Comparison of ENCODE assay signal across 8 cellular contexts in the genomic region with DNA sequence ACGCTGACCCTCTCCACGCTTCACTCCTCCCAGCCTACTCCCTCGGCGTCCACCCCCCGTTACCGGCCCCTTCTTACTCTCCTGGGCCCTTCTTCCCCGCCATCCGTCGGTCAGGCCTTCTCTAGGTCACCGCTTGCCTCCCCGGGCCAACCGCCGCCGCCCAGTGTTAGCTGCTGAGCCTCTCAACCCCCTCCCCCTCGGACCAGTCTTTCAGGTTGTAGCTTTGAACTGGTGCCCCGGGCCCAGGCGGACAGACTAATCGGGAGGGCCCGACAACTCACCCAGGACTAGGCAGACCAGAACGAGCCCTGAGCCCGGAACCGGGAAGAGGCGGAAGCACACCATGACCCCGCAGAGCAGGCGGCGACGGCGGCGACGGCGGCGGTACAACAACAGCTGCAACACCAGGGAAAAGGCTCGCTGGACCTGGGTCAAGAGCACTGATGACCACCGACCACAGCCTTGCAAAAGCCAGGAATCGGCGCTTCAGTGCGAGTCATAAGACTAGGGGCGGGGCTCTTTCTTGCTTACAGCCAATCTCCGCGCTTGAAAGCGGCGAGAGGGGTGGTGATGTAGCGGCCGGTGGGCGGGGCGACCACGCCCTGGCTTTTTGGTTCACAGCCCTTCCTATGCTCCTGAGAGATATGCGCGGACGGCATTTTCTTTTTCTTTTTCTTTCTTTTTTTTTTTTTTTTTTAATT. TPM values are rescaled to one million over a fixed set of nuclear protein-coding genes. Genes with fewer than 3 reads are reported as not detected.
DNase-seq lines count a peak whose midpoint lies in the region; ATAC-seq and TF ChIP-seq lines count a peak whose summit lies in the region.

Gene LAMP2 (minus strand): TSS at position 472 of the 701 bp plus-strand sequence. CDS start 127 bp downstream, at position 345.

- H3K27ac ChIP-seq in ectodermal cell (ENCODE audit: insufficient read depth, low read depth, low read length, poor library complexity, severe bottlenecking) (peak within 1 kb of the TSS; percentile 87), lung (ENCODE audit: low read depth in 1 of 2, low read length in 1 of 2) (peak within 1 kb of the TSS; percentile 89 to 93)

- H3K27me3 ChIP-seq in ectodermal cell (ENCODE audit: control insufficient read depth, insufficient read depth, low read length, poor library complexity, severe bottlenecking) (no peaks in the 10 kb centered on the region), lung (ENCODE audit: control insufficient read depth, insufficient read depth) (no peaks in the 10 kb centered on the region)

- 0% methylated on average over 44 of the region's 50 CpGs for WGBS in ectodermal cell, 2 experiments
- 1 to 33% methylated on average over 35 to 50 of the region's 50 CpGs for WGBS in lung, 2 donors

- H3K36me3 ChIP-seq in ectodermal cell (ENCODE audit: control insufficient read depth, insufficient read depth, low read length), result no peaks in the 10 kb centered on the region
- no peaks in the 10 kb centered on the region for H3K36me3 ChIP-seq in lung (ENCODE audit: control insufficient read depth in 2 of 2, insufficient read depth in 2 of 2, low read length in 2 of 2)

- DNase-seq in CMK (ENCODE audit: low read depth) (peak; percentile 63), GM20000 (ENCODE audit: low spot score) (peak; percentile 72), HS-5 (ENCODE audit: low read depth) (peak; percentile 36), NK-92 (lab: John Stamatoyannopoulos, UW; ENCODE audit: unreplicated experiment) (peak; percentile 8), lung (ENCODE audit: low spot score) (peak; percentile 89)
- DNase-seq in activated CD8-positive, alpha-beta memory T cell treated with anti-CD3 and anti-CD28 coated beads for 1 hour (ENCODE audit: extremely low read depth in 1 of 2, low read depth in 1 of 2), result peak; percentile 42 to 64
- DNase-seq in stimulated activated CD4-positive, alpha-beta T cell treated with anti-CD3 and anti-CD28 coated beads, TNF-alpha, amount 100 ng/mL, for 24 hours (ENCODE audit: low read depth in 3 of 3), result peak; percentile 55 to 78 (median 64)

- TF ChIP-seq CTCF in GM20000 (IDR thresholded peaks at IDR 0.05; ENCODE audit: extremely low read depth, missing control alignments), result no peak
- TF ChIP-seq CTCF in lung (IDR thresholded peaks at IDR 0.05; ENCODE audit: control extremely low read depth, extremely low read depth), result no peak

- H3K4me3 ChIP-seq in ectodermal cell (ENCODE audit: insufficient read depth, low read depth, low read length) (peak within 1 kb of the TSS; percentile 70), lung (peak within 1 kb of the TSS; percentile 54)

- no peaks in the 10 kb centered on the region for H3K9me3 ChIP-seq in ectodermal cell (ENCODE audit: control insufficient read depth, low read length)
- H3K9me3 ChIP-seq in lung (ENCODE audit: control insufficient read depth in 2 of 2, insufficient read depth in 1 of 2, low read length in 1 of 2), result peaks cover 0 to 2% of the 10 kb centered on the region in 2 donors

- peak; percentile 93 for ATAC-seq in lung (ENCODE audit: insufficient read depth, low FRiP score)

- H3K4me1 ChIP-seq in ectodermal cell (ENCODE audit: control insufficient read depth, insufficient read depth, low read length), result no peaks in the 10 kb centered on the region
- peaks cover 0 to 6% of the 10 kb centered on the region in 2 donors for H3K4me1 ChIP-seq in lung (ENCODE audit: control insufficient read depth in 2 of 2, insufficient read depth in 2 of 2, low read length in 2 of 2)

RNA-seq across cellular contexts. Expression of gene LAMP2, which starts in this region (rescaled TPM):
- polyA plus RNA-seq in ectodermal cell (2013, experiment 1 of 4), result 28.3 TPM
- polyA plus RNA-seq in ectodermal cell (2013, experiment 2 of 4), result 30.6 TPM
- 32.0 TPM for polyA plus RNA-seq in ectodermal cell (2013, experiment 3 of 4)
- polyA plus RNA-seq in ectodermal cell (2013, experiment 4 of 4), result 37.5 TPM
- total RNA-seq in lung, result 100 to 1,000 TPM in 1 of 2 donors, 10 to 100 TPM in 1; 96.7 to 102 TPM
- 100 to 1,000 TPM in 1 of 2 donors, 10 to 100 TPM in 1; 35.0 to 100 TPM for polyA plus RNA-seq in lung

Comparison
In these comparisons a context has a peak if more than half of its experiments do, and no peak if none do; other contexts are left out.
1. Peak in every context shown above with its lines: DNase-seq, ATAC-seq, H3K4me3 ChIP-seq and H3K27ac ChIP-seq.
2. DNase-seq: peak in every context shown above with its lines; median percentile 89 in lung; 72 in GM20000; 64 in stimulated activated CD4-positive, alpha-beta T cell treated with anti-CD3 and anti-CD28 coated beads, TNF-alpha, amount 100 ng/mL, for 24 hours; 63 in CMK; 53 in activated CD8-positive, alpha-beta memory T cell treated with anti-CD3 and anti-CD28 coated beads for 1 hour; 36 in HS-5; 8 in NK-92.